Comparison of ENCODE assay signal across 9 cellular contexts in genomic region chr14:71371711-71372396, GRCh38. TPM values are rescaled to one million over a fixed set of nuclear protein-coding genes. Genes with fewer than 3 reads are reported as not detected.
DNase-seq lines count a peak whose midpoint lies in the region; ATAC-seq and TF ChIP-seq lines count a peak whose summit lies in the region.
"Had no signal": no experiment of that assay in that cellular context is flagged by ENCODE, and none has a peak within 500 bp of the region (broad histone marks: within the 10 kb centered on the region; RNA-seq: fewer than 3 reads in every experiment).

No MANE protein-coding gene starts in this region.

- peaks cover 72% of the 10 kb centered on the region for H3K79me2 ChIP-seq in SK-N-SH (ENCODE audit: insufficient read depth)

- DNase-seq in activated T-cell treated with anti-CD3 and anti-CD28 coated beads, Interleukin-2, amount 50 U/mL, for 72 hours: peak; percentile 25 to 28
- DNase-seq in activated T-cell treated with anti-CD3 and anti-CD28 coated beads, Interleukin-2, amount 50 U/mL, for 1 hour: no peak
- DNase-seq in SK-N-SH (no peak), glomerular endothelial cell (ENCODE audit: extremely low read depth, low read depth, low spot score) (peak; percentile 63), upper lobe of right lung (no peak), glutamatergic neuron (no peak), HUDEP-2 (lab: John Stamatoyannopoulos, UW; ENCODE audit: unreplicated experiment in 76 of 76) (no peak)
- DNase-seq: heart left ventricle had no signal

- peak; percentile 98 to 99 for ATAC-seq in activated T-cell treated with anti-CD3 and anti-CD28 coated beads, Interleukin-2, amount 50 U/mL, for 72 hours (replicated peaks in 1 of 2)
- peak; percentile 73 for ATAC-seq in upper lobe of right lung
- ATAC-seq in HG02571 (IDR thresholded peaks at IDR 0.05; ENCODE audit: unreplicated experiment): no peak

- H3F3A ChIP-seq in SK-N-SH (replicated peaks; ENCODE audit: insufficient read depth): peaks cover 16% of the 10 kb centered on the region

- no peaks in the 10 kb centered on the region for H3K9me2 ChIP-seq in SK-N-SH

- peak overlapping the region; percentile 1 to 86 for H3K4me3 Mint-ChIP-seq in activated T-cell treated with anti-CD3 and anti-CD28 coated beads, Interleukin-2, amount 50 U/mL, for 72 hours
- H3K4me3 Mint-ChIP-seq in glutamatergic neuron (ENCODE audit: unreplicated experiment): no peak overlapping the region

- H3K27me3 Mint-ChIP-seq in activated T-cell treated with anti-CD3 and anti-CD28 coated beads, Interleukin-2, amount 50 U/mL, for 72 hours (ENCODE audit: low read depth): no peaks in the 10 kb centered on the region
- H3K27me3 Mint-ChIP-seq in glutamatergic neuron (ENCODE audit: unreplicated experiment): no peaks in the 10 kb centered on the region

- H3K9ac ChIP-seq in SK-N-SH: peak overlapping the region; percentile 9; the same call in 1 of the 2 replicates

- H3K27me3 ChIP-seq in SK-N-SH (ENCODE audit: insufficient read depth) (no peaks in the 10 kb centered on the region), upper lobe of right lung (no peaks in the 10 kb centered on the region)
- H3K27me3 ChIP-seq: heart left ventricle had no signal

- H3K36me3 Mint-ChIP-seq in activated T-cell treated with anti-CD3 and anti-CD28 coated beads, Interleukin-2, amount 50 U/mL, for 72 hours (ENCODE audit: insufficient read depth in 2 of 2): peaks cover 6 to 15% of the 10 kb centered on the region in 2 donors
- H3K36me3 Mint-ChIP-seq in glutamatergic neuron (ENCODE audit: unreplicated experiment): no peaks in the 10 kb centered on the region

- H3K27ac Mint-ChIP-seq in activated T-cell treated with anti-CD3 and anti-CD28 coated beads, Interleukin-2, amount 50 U/mL, for 72 hours: peak overlapping the region; percentile 95
- H3K27ac Mint-ChIP-seq in glutamatergic neuron (ENCODE audit: unreplicated experiment): no peak overlapping the region

- H3K4me2 ChIP-seq in SK-N-SH: peak overlapping the region; percentile 53

- peaks cover 30% of the 10 kb centered on the region for H3K4me1 Mint-ChIP-seq in activated T-cell treated with anti-CD3 and anti-CD28 coated beads, Interleukin-2, amount 50 U/mL, for 72 hours (ENCODE audit: low read depth)
- no peaks in the 10 kb centered on the region for H3K4me1 Mint-ChIP-seq in glutamatergic neuron (ENCODE audit: low read depth, unreplicated experiment)

- H3K9me3 ChIP-seq in SK-N-SH: no peaks in the 10 kb centered on the region
- H3K9me3 ChIP-seq in upper lobe of right lung: no peaks in the 10 kb centered on the region
- H3K9me3 ChIP-seq: heart left ventricle had no signal

- H3K36me3 ChIP-seq in SK-N-SH (replicated peaks in 1 of 2; ENCODE audit: control insufficient read depth in 1 of 2, insufficient read depth in 2 of 2, low read length in 1 of 2): peaks cover 0 to 5% of the 10 kb centered on the region in 2 experiments
- no peaks in the 10 kb centered on the region for H3K36me3 ChIP-seq in upper lobe of right lung
- H3K36me3 ChIP-seq: heart left ventricle had no signal

- peaks cover 0 to 20% of the 10 kb centered on the region in 2 experiments; a peak in 2 of 4 replicates for H3K4me1 ChIP-seq in SK-N-SH (ENCODE audit: control insufficient read depth in 1 of 2, insufficient read depth in 2 of 2, low read depth in 1 of 2, low read length in 1 of 2)
- peaks cover 2% of the 10 kb centered on the region for H3K4me1 ChIP-seq in upper lobe of right lung

- CTCF ChIA-PET in SK-N-SH (lab: Yijun Ruan, JAX): interaction anchor here (0.6 to 1.4 kb wide), 4 partner anchors 10 to 381 kb away, joined by 3 read pairs; no protein-coding TSS in a partner anchor

- no peak overlapping the region for H2AFZ ChIP-seq in SK-N-SH (ENCODE audit: low read depth)

- 44% methylated on average over 2 of the region's 2 CpGs for WGBS in SK-N-SH (ENCODE audit: low lambda C conversion rate)

- TF ChIP-seq CTCF in SK-N-SH (IDR thresholded peaks at IDR 0.05) (no peak), upper lobe of right lung (IDR thresholded peaks at IDR 0.05) (no peak), glutamatergic neuron (IDR thresholded peaks at IDR 0.05; ENCODE audit: partially characterized antibody, unreplicated experiment) (no peak)

- no peaks in the 10 kb centered on the region for H4K20me1 ChIP-seq in SK-N-SH (ENCODE audit: insufficient read depth)

- H3K9me3 Mint-ChIP-seq in activated T-cell treated with anti-CD3 and anti-CD28 coated beads, Interleukin-2, amount 50 U/mL, for 72 hours: peaks cover 0 to 3% of the 10 kb centered on the region in 2 donors
- H3K9me3 Mint-ChIP-seq in glutamatergic neuron (ENCODE audit: unreplicated experiment): peaks cover 5% of the 10 kb centered on the region

- POLR2A ChIA-PET in SK-N-SH (lab: Yijun Ruan, JAX): no interaction called here

- peak in 1 of 2 experiments; percentile 43; a peak in 1 of 4 replicates for TF ChIP-seq EP300 in SK-N-SH (IDR thresholded peaks at IDR 0.05; ENCODE audit: borderline replicate concordance in 1 of 2, low read depth in 1 of 2, low read length in 1 of 2)

- intact Hi-C loops in upper lobe of right lung (cut with DNase I): no loop called here

- H3K4me3 ChIP-seq in SK-N-SH (ENCODE audit: low read depth in 2 of 2, low read length in 1 of 2) (no peak overlapping the region), upper lobe of right lung (no peak overlapping the region)
- H3K4me3 ChIP-seq: heart left ventricle had no signal

- TF ChIP-seq RAD21 in SK-N-SH (IDR thresholded peaks at IDR 0.05; ENCODE audit: low read length): no peak

- H3K27ac ChIP-seq in SK-N-SH (ENCODE audit: low read depth in 2 of 2, low read length in 1 of 2) (peak overlapping the region; percentile 47 to 72), upper lobe of right lung (no peak overlapping the region)

TF ChIP-seq in SK-N-SH, 30 proteins besides CTCF, POLR2A, EP300 and RAD21 (continues in another document):
- TF ChIP-seq YY1 (IDR thresholded peaks at IDR 0.05; ENCODE audit: low read depth) (no peak), RFX5 (IDR thresholded peaks at IDR 0.05; ENCODE audit: low read length) (no peak), CHD2 (IDR thresholded peaks at IDR 0.05; ENCODE audit: low read length, partially characterized antibody) (no peak), RXRA (IDR thresholded peaks at IDR 0.05; ENCODE audit: borderline replicate concordance, low read depth) (no peak), USF2 (IDR thresholded peaks at IDR 0.05; ENCODE audit: borderline replicate concordance, low read depth, low read length) (no peak), EZH2phosphoT487 (IDR thresholded peaks at IDR 0.05; ENCODE audit: borderline replicate concordance, low read depth) (no peak), GATA2 (CRISPR knock-in tag; IDR thresholded peaks at IDR 0.05) (no peak), SIN3A (IDR thresholded peaks at IDR 0.05; ENCODE audit: borderline replicate concordance, low read depth, low read length) (no peak), POLR2AphosphoS5 (IDR thresholded peaks at IDR 0.05; ENCODE audit: low read depth, low read length) (no peak), FOXJ3 (CRISPR knock-in tag; IDR thresholded peaks at IDR 0.05) (no peak)
- TF ChIP-seq, protein P1, sequence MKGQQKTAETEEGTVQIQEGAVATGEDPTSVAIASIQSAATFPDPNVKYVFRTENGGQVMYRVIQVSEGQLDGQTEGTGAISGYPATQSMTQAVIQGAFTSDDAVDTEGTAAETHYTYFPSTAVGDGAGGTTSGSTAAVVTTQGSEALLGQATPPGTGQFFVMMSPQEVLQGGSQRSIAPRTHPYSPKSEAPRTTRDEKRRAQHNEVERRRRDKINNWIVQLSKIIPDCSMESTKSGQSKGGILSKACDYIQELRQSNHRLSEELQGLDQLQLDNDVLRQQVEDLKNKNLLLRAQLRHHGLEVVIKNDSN (IDR thresholded peaks at IDR 0.05; ENCODE audit: borderline replicate concordance, low read depth): no peak
- TF ChIP-seq, protein P2, sequence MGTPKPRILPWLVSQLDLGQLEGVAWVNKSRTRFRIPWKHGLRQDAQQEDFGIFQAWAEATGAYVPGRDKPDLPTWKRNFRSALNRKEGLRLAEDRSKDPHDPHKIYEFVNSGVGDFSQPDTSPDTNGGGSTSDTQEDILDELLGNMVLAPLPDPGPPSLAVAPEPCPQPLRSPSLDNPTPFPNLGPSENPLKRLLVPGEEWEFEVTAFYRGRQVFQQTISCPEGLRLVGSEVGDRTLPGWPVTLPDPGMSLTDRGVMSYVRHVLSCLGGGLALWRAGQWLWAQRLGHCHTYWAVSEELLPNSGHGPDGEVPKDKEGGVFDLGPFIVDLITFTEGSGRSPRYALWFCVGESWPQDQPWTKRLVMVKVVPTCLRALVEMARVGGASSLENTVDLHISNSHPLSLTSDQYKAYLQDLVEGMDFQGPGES (IDR thresholded peaks at IDR 0.05; ENCODE audit: low read depth, low read length): no peak

RNA-seq across cellular contexts. Expression of gene SIPA1L1, which starts 51.6 kb away (rescaled TPM):
- 100 to 1,000 TPM in 1 of 2 donors, 10 to 100 TPM in 1; 89.7 to 126 TPM for total RNA-seq in activated T-cell treated with anti-CD3 and anti-CD28 coated beads, Interleukin-2, amount 50 U/mL, for 72 hours
- 19.2 and 20.2 TPM in 2 replicates for polyA plus RNA-seq in SK-N-SH (2012; rRNA removed)
- polyA plus RNA-seq in SK-N-SH (2012; cell fraction: cytosol; rRNA removed): 10.7 and 14.2 TPM in 2 replicates
- polyA plus RNA-seq in SK-N-SH (2012; cell fraction: nucleus; rRNA removed): 52.5 and 76.4 TPM in 2 replicates
- total RNA-seq in glomerular endothelial cell: 13.0 and 16.1 TPM in 2 replicates
- total RNA-seq in upper lobe of right lung: 52.1 TPM
- total RNA-seq in glutamatergic neuron (ENCODE audit: unreplicated experiment): 9.8 TPM

Comparison
In these comparisons a context has a peak if more than half of its experiments do, and no peak if none do; other contexts are left out.
1. DNase-seq: peak in activated T-cell treated with anti-CD3 and anti-CD28 coated beads, Interleukin-2, amount 50 U/mL, for 72 hours (2 of 2) and glomerular endothelial cell (single experiment); none in activated T-cell treated with anti-CD3 and anti-CD28 coated beads, Interleukin-2, amount 50 U/mL, for 1 hour (single experiment), SK-N-SH (single experiment), upper lobe of right lung (single experiment), glutamatergic neuron (single experiment) and HUDEP-2 (0 of 76).